ENCODE assay signal across 8 cellular contexts in genomic region chr11:86244522-86245368, GRCh38. TPM values are rescaled to one million over a fixed set of nuclear protein-coding genes. Genes with fewer than 3 reads are reported as not detected.
DNase-seq lines count a peak whose midpoint lies in the region; ATAC-seq lines count a peak whose summit lies in the region.

EED (plus strand) TSS chr11:86244753; CDS start chr11:86245230, 477 bp downstream.

- peaks cover 34% of the 10 kb centered on the region for H3K4me1 Mint-ChIP-seq in activated CD4-positive, alpha-beta T cell treated with anti-CD3 and anti-CD28 coated beads, Interleukin-2, amount 10 ng/mL, durations not matched to agents 24 days and 14 days

- 0 out of 2 replicates have a peak, but pooled peaks cover 2% of the 10 kb centered on the region for H3K36me3 ChIP-seq in BLaER1

- peaks cover 28% of the 10 kb centered on the region for H3K4me1 ChIP-seq in BLaER1

- intact Hi-C loops in activated CD4-positive, alpha-beta T cell treated with anti-CD3 and anti-CD28 coated beads, Interleukin-2, amount 10 ng/mL, durations not matched to agents 24 days and 14 days (cut with micrococcal nuclease), result loop anchor here (1.0 to 5.0 kb wide), 14 partner anchors 12 to 616 kb away; partner anchors contain the start of genes CREBZF, HIKESHI, PICALM and TMEM126B

- H3K9me3 ChIP-seq in BLaER1, result no peaks in the 10 kb centered on the region

- H3K27me3 ChIP-seq in BLaER1, result no peaks in the 10 kb centered on the region

- peaks cover 23% of the 10 kb centered on the region for H3K36me3 Mint-ChIP-seq in activated CD4-positive, alpha-beta T cell treated with anti-CD3 and anti-CD28 coated beads, Interleukin-2, amount 10 ng/mL, durations not matched to agents 24 days and 14 days (ENCODE audit: low read depth)

- DNase-seq in NCI-H526 (lab: John Stamatoyannopoulos, UW) (peak; percentile 96 to 99), cortex of kidney (lab: John Stamatoyannopoulos, UW) (peak; percentile 73), left lobe of liver (ENCODE audit: low spot score) (peak; percentile 96)
- peak; percentile 98 for DNase-seq in activated CD4-positive, alpha-beta T cell treated with anti-CD3 and anti-CD28 coated beads, Interleukin-2, amount 10 ng/mL, durations not matched to agents 24 days and 14 days
- DNase-seq in stimulated activated CD4-positive, alpha-beta T cell treated with anti-CD3 and anti-CD28 coated beads, Interleukin-2, amount 100 ng/mL, for 4 hours (ENCODE audit: low read depth), result peak; percentile 92

- H3K9ac ChIP-seq in BLaER1, result peak within 1 kb of the TSS; percentile 99

- no peak within 1 kb of the TSS for H3K4me3 Mint-ChIP-seq in activated CD4-positive, alpha-beta T cell treated with anti-CD3 and anti-CD28 coated beads, Interleukin-2, amount 10 ng/mL, durations not matched to agents 24 days and 14 days

- no peak within 1 kb of the TSS for H3K27ac Mint-ChIP-seq in activated CD4-positive, alpha-beta T cell treated with anti-CD3 and anti-CD28 coated beads, Interleukin-2, amount 10 ng/mL, durations not matched to agents 24 days and 14 days

- H3K4me3 ChIP-seq in BLaER1, result peak within 1 kb of the TSS; percentile 78

- H3K9me3 Mint-ChIP-seq in activated CD4-positive, alpha-beta T cell treated with anti-CD3 and anti-CD28 coated beads, Interleukin-2, amount 10 ng/mL, durations not matched to agents 24 days and 14 days, result no peaks in the 10 kb centered on the region

- no peaks in the 10 kb centered on the region for H3K27me3 Mint-ChIP-seq in activated CD4-positive, alpha-beta T cell treated with anti-CD3 and anti-CD28 coated beads, Interleukin-2, amount 10 ng/mL, durations not matched to agents 24 days and 14 days

- peak within 1 kb of the TSS; percentile 99 for H3K27ac ChIP-seq in BLaER1

- peak within 1 kb of the TSS; percentile 83 for H3K4me2 ChIP-seq in BLaER1

- H4K20me1 ChIP-seq in BLaER1, result peaks cover 44% of the 10 kb centered on the region

- ATAC-seq in GM19328 (IDR thresholded peaks at IDR 0.05; ENCODE audit: unreplicated experiment) (peak; percentile 54), HG03469 (IDR thresholded peaks at IDR 0.05; ENCODE audit: unreplicated experiment) (peak; percentile 54), left lobe of liver (peak; percentile 95)

RNA-seq across cellular contexts. Expression of gene EED, which starts in this region (rescaled TPM):
- total RNA-seq in activated CD4-positive, alpha-beta T cell treated with anti-CD3 and anti-CD28 coated beads, Interleukin-2, amount 10 ng/mL, durations not matched to agents 24 days and 14 days, result 269 TPM in 2 replicates
- 7.5 TPM for total RNA-seq in left lobe of liver

Comparison
In these comparisons a context has a peak if more than half of its experiments do, and no peak if none do; other contexts are left out.
1. Peak in every context shown above with its lines: DNase-seq, ATAC-seq, H3K4me3 ChIP-seq and H3K27ac ChIP-seq.
2. RNA of gene EED (total RNA-seq): 269 TPM in activated CD4-positive, alpha-beta T cell treated with anti-CD3 and anti-CD28 coated beads, Interleukin-2, amount 10 ng/mL, durations not matched to agents 24 days and 14 days; 7.5 TPM in left lobe of liver (single experiment); every median in the first group is over 10 times any median in the second.